ENCODE assay signal across 12 cellular contexts in the genomic region with DNA sequence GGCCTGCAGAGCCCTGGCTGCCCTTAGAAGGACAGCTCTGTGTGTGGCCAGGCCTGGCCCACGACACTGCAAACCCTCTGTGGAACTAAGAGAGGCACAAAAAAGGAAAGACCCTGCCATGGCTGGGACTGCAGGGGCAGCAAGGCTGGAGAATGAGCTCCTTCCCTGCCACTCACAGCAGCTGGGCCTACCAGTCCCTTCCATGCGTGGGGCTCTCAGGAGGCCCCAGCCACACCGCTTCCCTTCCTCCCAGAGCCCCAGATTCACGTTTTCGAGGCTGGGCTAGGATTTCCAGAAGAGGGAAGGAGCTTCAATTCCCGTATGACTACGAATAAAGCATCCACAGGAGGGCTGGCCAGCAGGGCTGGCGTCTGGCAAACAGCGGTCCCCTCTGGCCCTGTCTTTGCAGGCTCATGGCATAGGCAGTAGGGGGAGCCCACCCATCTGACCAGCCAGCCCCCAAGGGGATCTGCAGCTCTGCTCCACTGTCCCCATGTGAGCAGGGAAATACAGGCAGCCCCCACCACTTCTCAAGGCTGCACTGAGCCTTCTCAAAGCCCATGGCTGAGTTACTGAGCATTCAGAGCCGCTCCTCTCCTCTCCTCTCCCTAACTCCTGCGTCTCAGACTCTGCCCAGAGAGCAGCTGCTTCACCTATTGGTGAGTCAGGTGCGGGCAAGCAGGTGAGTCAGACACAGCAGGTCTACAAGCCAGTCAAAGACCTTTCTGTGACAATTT. TPM values are rescaled to one million over a fixed set of nuclear protein-coding genes. Genes with fewer than 3 reads are reported as not detected.
A peak's percentile ranks its signal among the peaks of the same experiment; 100 is the strongest.
DNase-seq lines count a peak whose midpoint lies in the region; ATAC-seq and TF ChIP-seq lines count a peak whose summit lies in the region.
"Had no signal": no experiment of that assay in that cellular context is flagged by ENCODE, and none has a peak within 500 bp of the region (broad histone marks: within the 10 kb centered on the region; RNA-seq: fewer than 3 reads in every experiment).

No MANE protein-coding gene starts in this region.

- H3K4me1 Mint-ChIP-seq in H9 = peaks cover 59 to 80% of the 10 kb centered on the region in 2 experiments
- no peaks in the 10 kb centered on the region for H3K4me1 Mint-ChIP-seq in activated T-cell treated with anti-CD3 and anti-CD28 coated beads, Interleukin-2, amount 50 U/mL, for 4 hours (ENCODE audit: low read depth)
- H3K4me1 Mint-ChIP-seq: T-helper 17 cell had no signal

- H3K56ac ChIP-seq in H9 (ENCODE audit: insufficient read length, low read depth, low read length) = no peak overlapping the region

- H4K91ac ChIP-seq in H9 (ENCODE audit: insufficient read length, low read depth, low read length) = no peak overlapping the region

- no peaks in the 10 kb centered on the region for H3K23me2 ChIP-seq in H9 (ENCODE audit: insufficient read length, low read depth, low read length, poor library complexity, severe bottlenecking)

- H4K5ac ChIP-seq in H9 (ENCODE audit: insufficient read length, low read depth, low read length) = no peak overlapping the region

- H3K4me3 ChIP-seq in astrocyte of the spinal cord (ENCODE audit: low read depth, low read length) (no peak overlapping the region), rectal smooth muscle tissue (ENCODE audit: low read length) (peak overlapping the region; percentile 51)
- H3K4me3 ChIP-seq: BLaER1, esophagus squamous epithelium had no signal

- H3K79me1 ChIP-seq in H9 (ENCODE audit: insufficient read depth, low read depth, low read length, poor library complexity, severe bottlenecking) = no peaks in the 10 kb centered on the region

- no peak overlapping the region for H2BK5ac ChIP-seq in H9 (ENCODE audit: insufficient read length, low read length)

- H2AFZ ChIP-seq in H9 (ENCODE audit: low read length) = no peak overlapping the region

- H3K4me3 Mint-ChIP-seq in H9 = peak overlapping the region in 1 of 2 experiments; percentile 68; a peak in 3 of 5 replicates
- no peak overlapping the region for H3K4me3 Mint-ChIP-seq in activated T-cell treated with anti-CD3 and anti-CD28 coated beads, Interleukin-2, amount 50 U/mL, for 4 hours
- H3K4me3 Mint-ChIP-seq: T-helper 17 cell had no signal

- peak; percentile 71 for TF ChIP-seq CTCF in H9 (conservative IDR thresholded peaks at IDR 0.05)
- TF ChIP-seq CTCF in astrocyte of the spinal cord (IDR thresholded peaks at IDR 0.05; ENCODE audit: low read depth, low read length) = peak; percentile 18

- WGBS in H9 (ENCODE audit: extremely low coverage, insufficient read length, low lambda C conversion rate) = no CpG with 5 or more reads among the region's 12 CpGs

- peak; percentile 63 for DNase-seq in H9
- DNase-seq in astrocyte of the spinal cord (ENCODE audit: low read depth, low spot score) = no peak
- peak; percentile 26 to 54 for DNase-seq in hippocampal formation (lab: John Stamatoyannopoulos, UW)
- no peak for DNase-seq in activated T-cell treated with anti-CD3 and anti-CD28 coated beads, Interleukin-2, amount 50 U/mL, for 4 hours
- DNase-seq in stimulated activated CD4-positive, alpha-beta T cell treated with anti-CD3 and anti-CD28 coated beads, Interleukin-2, amount 100 ng/mL, for 24 hours = no peak
- DNase-seq: esophagus squamous epithelium, MV-4-11, T-helper 17 cell had no signal

- in situ Hi-C loops in astrocyte of the spinal cord (cut with HindIII; ENCODE audit: low sequenced_read_pairs) = no loop called here

- no peak overlapping the region for H4K8ac ChIP-seq in H9 (replicated peaks; ENCODE audit: insufficient read length, low read depth, low read length)

- no peak overlapping the region for H3K4ac ChIP-seq in H9 (ENCODE audit: low read depth, low read length)

- peaks cover 3% of the 10 kb centered on the region; the same call in 1 of the 2 replicates for H3K27me3 Mint-ChIP-seq in H9 (ENCODE audit: low read depth)
- H3K27me3 Mint-ChIP-seq in activated T-cell treated with anti-CD3 and anti-CD28 coated beads, Interleukin-2, amount 50 U/mL, for 4 hours (ENCODE audit: low read depth) = no peaks in the 10 kb centered on the region
- H3K27me3 Mint-ChIP-seq: T-helper 17 cell had no signal

- H3K27me3 ChIP-seq in H9 (ENCODE audit: insufficient read depth, low read length) (no peaks in the 10 kb centered on the region), rectal smooth muscle tissue (ENCODE audit: control insufficient read depth, insufficient read depth, low read length) (no peaks in the 10 kb centered on the region)
- H3K27me3 ChIP-seq: BLaER1, esophagus squamous epithelium had no signal

- no peak overlapping the region for H3K23ac ChIP-seq in H9 (ENCODE audit: insufficient read length, low read depth, low read length)

- H3K9ac ChIP-seq in H9 (ENCODE audit: extremely low read depth, insufficient read length, low read length) (no peak overlapping the region), rectal smooth muscle tissue (ENCODE audit: low read length) (no peak overlapping the region)
- H3K9ac ChIP-seq: BLaER1 had no signal

- H3K18ac ChIP-seq in H9 (ENCODE audit: insufficient read length, low read depth, low read length) = no peak overlapping the region

- H2BK20ac ChIP-seq in H9 (ENCODE audit: low read depth, low read length, poor library complexity, severe bottlenecking) = no peak overlapping the region

- no peak overlapping the region for H2BK15ac ChIP-seq in H9 (ENCODE audit: low read depth, low read length)

- ATAC-seq in HG03442 (IDR thresholded peaks at IDR 0.05; ENCODE audit: unreplicated experiment) (no peak), GM21529 (IDR thresholded peaks at IDR 0.05; ENCODE audit: unreplicated experiment) (no peak)
- no peak for ATAC-seq in activated T-cell treated with anti-CD3 and anti-CD28 coated beads, Interleukin-2, amount 50 U/mL, for 4 hours
- ATAC-seq: T-helper 17 cell had no signal

- no peak overlapping the region for H2AK5ac ChIP-seq in H9 (ENCODE audit: insufficient read length, low read length)

- no peak overlapping the region for H2BK120ac ChIP-seq in H9 (ENCODE audit: low read depth, low read length, poor library complexity, severe bottlenecking)

- H3K14ac ChIP-seq in H9 (ENCODE audit: insufficient read depth, low read length) = no peak overlapping the region

- H3K9me3 ChIP-seq in H9 (ENCODE audit: control insufficient read depth, low read depth, low read length) = no peaks in the 10 kb centered on the region
- H3K9me3 ChIP-seq: esophagus squamous epithelium had no signal

- H3K4me2 ChIP-seq in H9 (ENCODE audit: insufficient read depth, insufficient read length, low read length) = no peak overlapping the region
- H3K4me2 ChIP-seq: BLaER1 had no signal

- H3K27ac Mint-ChIP-seq in H9 = peak overlapping the region; percentile 94 to 98 (median 98)
- H3K27ac Mint-ChIP-seq: T-helper 17 cell had no signal

- peaks cover 2 to 12% (median 6%) of the 10 kb centered on the region in 3 experiments; a peak in 6 of 7 replicates for H3K36me3 Mint-ChIP-seq in H9 (ENCODE audit: insufficient read depth in 1 of 3, low read depth in 3 of 3)
- H3K36me3 Mint-ChIP-seq in activated T-cell treated with anti-CD3 and anti-CD28 coated beads, Interleukin-2, amount 50 U/mL, for 4 hours (ENCODE audit: insufficient read depth) = peaks cover 5% of the 10 kb centered on the region

- H3K27ac ChIP-seq in H9 (ENCODE audit: insufficient read length, low read depth, low read length) (no peak overlapping the region), rectal smooth muscle tissue (ENCODE audit: low read depth, low read length) (peak overlapping the region; percentile 83)
- H3K27ac ChIP-seq: BLaER1 had no signal

- no peaks in the 10 kb centered on the region; a peak in 1 of 5 replicates for H3K9me3 Mint-ChIP-seq in H9
- H3K9me3 Mint-ChIP-seq in activated T-cell treated with anti-CD3 and anti-CD28 coated beads, Interleukin-2, amount 50 U/mL, for 4 hours = peaks cover 10% of the 10 kb centered on the region

- H2BK12ac ChIP-seq in H9 (ENCODE audit: insufficient read length, low read depth, low read length) = no peak overlapping the region

- H3K79me2 ChIP-seq in H9 (ENCODE audit: insufficient read depth, low read length) = peaks cover 6% of the 10 kb centered on the region; the same call in 1 of the 2 replicates

- H3K4me1 ChIP-seq in H9 (ENCODE audit: insufficient read depth, low read length) (peaks cover 9% of the 10 kb centered on the region), rectal smooth muscle tissue (ENCODE audit: control insufficient read depth, insufficient read depth, low read length) (peaks cover 5% of the 10 kb centered on the region)

- no peaks in the 10 kb centered on the region for H3K36me3 ChIP-seq in rectal smooth muscle tissue (ENCODE audit: control insufficient read depth, insufficient read depth, low read length)
- H3K36me3 ChIP-seq: esophagus squamous epithelium had no signal

- no peak overlapping the region for H3T11ph ChIP-seq in H9 (ENCODE audit: low read length)

- no peaks in the 10 kb centered on the region for H4K20me1 ChIP-seq in H9 (ENCODE audit: control insufficient read depth, insufficient read depth, insufficient read length)
- H4K20me1 ChIP-seq: BLaER1 had no signal

RNA-seq across cellular contexts. Expression of a gene that starts 53.1 kb away (rescaled TPM):
- total RNA-seq in H9 (2021) = 29.2 and 34.3 TPM in 2 replicates
- total RNA-seq in activated T-cell treated with anti-CD3 and anti-CD28 coated beads, Interleukin-2, amount 50 U/mL, for 4 hours = under 1 TPM; 0.61 to 0.71 (median 0.66) TPM

Comparison
In these comparisons a context has a peak if more than half of its experiments do, and no peak if none do; other contexts are left out.
1. DNase-seq: peak in H9 (single experiment) and hippocampal formation (2 of 2); none in astrocyte of the spinal cord (single experiment), activated T-cell treated with anti-CD3 and anti-CD28 coated beads, Interleukin-2, amount 50 U/mL, for 4 hours (single experiment) and stimulated activated CD4-positive, alpha-beta T cell treated with anti-CD3 and anti-CD28 coated beads, Interleukin-2, amount 100 ng/mL, for 24 hours (0 of 2).
2. RNA of a gene that starts 53.1 kb away (total RNA-seq): 29.2 to 34.3 TPM in H9; 0.61 to 0.71 TPM in activated T-cell treated with anti-CD3 and anti-CD28 coated beads, Interleukin-2, amount 50 U/mL, for 4 hours; every median in the first group is over 10 times any median in the second.